Comparison of ENCODE assay signal across 12 cellular contexts in the genomic region with DNA sequence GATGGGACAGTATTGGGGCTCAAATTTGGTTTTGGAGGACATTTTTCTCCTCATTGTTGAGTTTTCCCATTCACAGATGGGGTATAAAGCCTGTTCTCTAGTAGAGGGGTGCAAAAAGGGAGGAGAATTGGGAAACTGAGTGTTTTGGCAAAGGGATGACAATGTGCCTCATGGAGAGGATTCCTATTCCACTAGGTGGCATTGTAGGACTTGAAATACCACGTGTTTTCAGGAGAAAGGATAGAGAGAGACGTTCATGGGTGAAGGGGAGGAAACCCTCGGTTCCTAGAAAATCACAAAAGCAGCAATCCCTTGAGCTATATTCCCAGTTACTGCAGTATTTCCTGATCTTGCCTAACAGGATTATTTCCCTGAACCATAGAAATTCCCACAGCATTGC.
DNase-seq lines count a peak whose midpoint lies in the region; TF ChIP-seq lines count a peak whose summit lies in the region.
"Had no signal": no experiment of that assay in that cellular context is flagged by ENCODE, and none has a peak within 500 bp of the region (broad histone marks: within the 10 kb centered on the region; RNA-seq: fewer than 3 reads in every experiment).

No MANE protein-coding gene starts in this region.

- no peak overlapping the region for H3K27ac ChIP-seq in BLaER1
- no peak overlapping the region for H3K27ac ChIP-seq in prostate gland
- H3K27ac ChIP-seq in testis, result no peak overlapping the region

- TF ChIP-seq POLR2A in prostate gland (IDR thresholded peaks at IDR 0.05) (no peak), testis (IDR thresholded peaks at IDR 0.05) (no peak)

- H3K4me1 ChIP-seq in BLaER1, result no peaks in the 10 kb centered on the region
- no peaks in the 10 kb centered on the region for H3K4me1 ChIP-seq in prostate gland (replicated peaks)
- no peaks in the 10 kb centered on the region for H3K4me1 ChIP-seq in testis

- H3K4me3 ChIP-seq in BLaER1 (peak overlapping the region; percentile 25; the same call in 1 of the 2 replicates), fibroblast of pulmonary artery (replicated peaks; ENCODE audit: low read depth, low read length) (no peak overlapping the region), prostate gland (no peak overlapping the region), testis (no peak overlapping the region)

- H3K9ac ChIP-seq in BLaER1, result no peak overlapping the region

- peak; percentile 21 for DNase-seq in HuH-7 (ENCODE audit: low spot score)
- peak; percentile 41 for DNase-seq in RKO (ENCODE audit: low spot score)
- DNase-seq in fibroblast of pulmonary artery (ENCODE audit: low read depth), result peak; percentile 29
- DNase-seq in activated T-cell treated with anti-CD3 and anti-CD28 coated beads, Interleukin-2, amount 50 U/mL, for 1 hour, result no peak
- DNase-seq in prostate gland (ENCODE audit: low spot score), result no peak
- DNase-seq in activated CD4-positive, CD25-positive, alpha-beta regulatory T cell (lab: John Stamatoyannopoulos, UW), result no peak
- DNase-seq in testis, result no peak
- DNase-seq: activated CD8-positive, alpha-beta memory T cell treated with anti-CD3 and anti-CD28 coated beads, Interleukin-2, amount 10 ng/mL, durations not matched to agents 7 days and 5 days; amygdala; CD4-positive, alpha-beta memory T cell; NCI-H510A had no signal

- no peaks in the 10 kb centered on the region for H3K36me3 ChIP-seq in BLaER1
- H3K36me3 ChIP-seq in prostate gland, result no peaks in the 10 kb centered on the region
- H3K36me3 ChIP-seq in testis (ENCODE audit: low read depth, missing control alignments), result no peaks in the 10 kb centered on the region

- TF ChIP-seq CTCF in fibroblast of pulmonary artery (IDR thresholded peaks at IDR 0.05; ENCODE audit: low read length, missing control alignments) (peak; percentile 22), prostate gland (IDR thresholded peaks at IDR 0.05) (peak in 1 of 4 experiments; percentile 12), testis (IDR thresholded peaks at IDR 0.05) (no peak)

- H3K4me2 ChIP-seq in BLaER1, result no peak overlapping the region

- WGBS in prostate gland, result 58% methylated on average over 3 of the region's 3 CpGs
- 59 to 74% methylated on average over 3 of the region's 3 CpGs for WGBS in testis, 2 donors

- H3K27me3 ChIP-seq in BLaER1, result no peaks in the 10 kb centered on the region
- no peaks in the 10 kb centered on the region for H3K27me3 ChIP-seq in prostate gland (replicated peaks; ENCODE audit: insufficient read depth)
- no peaks in the 10 kb centered on the region for H3K27me3 ChIP-seq in testis

- H3K9me3 ChIP-seq in BLaER1 (peaks cover 94% of the 10 kb centered on the region), prostate gland (peaks cover 11% of the 10 kb centered on the region), testis (peaks cover 3% of the 10 kb centered on the region)

- intact Hi-C loops in prostate gland (cut with DNase I), result no loop called here
- intact Hi-C loops in testis (cut with DNase I; ENCODE audit: low total_unique reads), result no loop called here

- H4K20me1 ChIP-seq in BLaER1, result no peaks in the 10 kb centered on the region

Comparison
In these comparisons a context has a peak if more than half of its experiments do, and no peak if none do; other contexts are left out.
1. DNase-seq: peak in HuH-7 (single experiment), RKO (single experiment) and fibroblast of pulmonary artery (single experiment); none in activated T-cell treated with anti-CD3 and anti-CD28 coated beads, Interleukin-2, amount 50 U/mL, for 1 hour (single experiment), prostate gland (single experiment), activated CD4-positive, CD25-positive, alpha-beta regulatory T cell (0 of 4) and testis (single experiment).